Comparison of ENCODE assay signal across 1 cellular context in the genomic region with DNA sequence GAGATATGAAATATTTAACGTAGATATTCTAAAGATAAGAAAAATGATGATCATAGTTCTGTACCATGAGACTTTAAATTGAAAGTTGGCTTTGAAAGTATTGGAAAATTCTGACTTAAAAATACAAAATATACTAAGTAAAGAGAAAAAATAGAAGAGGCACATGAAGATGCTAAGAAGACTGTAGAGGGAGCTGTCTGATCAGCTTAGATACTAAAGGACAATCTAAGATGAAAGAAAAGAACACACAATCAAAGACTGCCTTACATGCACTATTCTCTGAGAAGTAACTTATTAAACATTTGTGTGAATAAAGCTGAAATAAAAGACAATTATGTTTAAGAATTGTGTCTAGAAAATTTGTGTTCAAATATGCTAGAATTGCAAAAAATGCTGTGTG.
TF ChIP-seq lines count a peak whose summit lies in the region.

No MANE protein-coding gene starts in this region.

TF ChIP-seq in SK-N-SH treated with all-trans-retinoic acid at 6 μM for 48 hours, 23 proteins besides CTCF, POLR2A, EP300 and RAD21 (continued from another document):
- TF ChIP-seq, protein P1, sequence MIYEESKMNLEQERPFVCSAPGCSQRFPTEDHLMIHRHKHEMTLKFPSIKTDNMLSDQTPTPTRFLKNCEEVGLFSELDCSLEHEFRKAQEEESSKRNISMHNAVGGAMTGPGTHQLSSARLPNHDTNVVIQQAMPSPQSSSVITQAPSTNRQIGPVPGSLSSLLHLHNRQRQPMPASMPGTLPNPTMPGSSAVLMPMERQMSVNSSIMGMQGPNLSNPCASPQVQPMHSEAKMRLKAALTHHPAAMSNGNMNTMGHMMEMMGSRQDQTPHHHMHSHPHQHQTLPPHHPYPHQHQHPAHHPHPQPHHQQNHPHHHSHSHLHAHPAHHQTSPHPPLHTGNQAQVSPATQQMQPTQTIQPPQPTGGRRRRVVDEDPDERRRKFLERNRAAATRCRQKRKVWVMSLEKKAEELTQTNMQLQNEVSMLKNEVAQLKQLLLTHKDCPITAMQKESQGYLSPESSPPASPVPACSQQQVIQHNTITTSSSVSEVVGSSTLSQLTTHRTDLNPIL (CRISPR knock-in tag; IDR thresholded peaks at IDR 0.05; ENCODE audit: low read depth): no peak
- TF ChIP-seq ZNF70 (CRISPR knock-in tag; IDR thresholded peaks at IDR 0.05): no peak
- TF ChIP-seq TCF4 (CRISPR knock-in tag; IDR thresholded peaks at IDR 0.05; ENCODE audit: borderline replicate concordance): no peak
- TF ChIP-seq TOX (CRISPR knock-in tag; IDR thresholded peaks at IDR 0.05; ENCODE audit: borderline replicate concordance): no peak
- TF ChIP-seq SNAI2 (CRISPR knock-in tag; IDR thresholded peaks at IDR 0.05): no peak
- no peak for TF ChIP-seq ARNTL (CRISPR knock-in tag; IDR thresholded peaks at IDR 0.05; ENCODE audit: borderline replicate concordance, low read depth)
- TF ChIP-seq ZNF8 (CRISPR knock-in tag; IDR thresholded peaks at IDR 0.05): no peak
- no peak for TF ChIP-seq ZFP3 (CRISPR knock-in tag; IDR thresholded peaks at IDR 0.05)
